In the genomic region with DNA sequence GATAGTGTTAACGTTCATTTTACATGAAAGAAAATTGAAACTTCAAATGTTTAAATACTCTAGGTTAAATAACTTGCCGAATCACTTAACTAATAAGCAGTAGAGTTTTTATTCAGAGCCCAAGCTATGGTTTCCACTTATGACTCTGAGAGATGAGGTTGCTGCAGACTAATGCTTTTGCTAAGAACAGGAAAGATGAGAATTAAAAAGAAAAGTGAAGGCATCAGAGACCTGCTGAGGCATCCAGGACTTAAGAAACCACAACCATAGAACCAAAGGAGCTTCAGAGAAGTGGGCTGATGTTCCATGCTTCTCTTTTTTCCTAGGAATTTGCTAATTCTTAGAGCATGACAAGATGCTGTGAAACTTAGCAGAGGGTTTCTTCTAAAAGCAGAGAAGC, we compare ENCODE assay signal across 14 cellular contexts.
"Had no signal": no experiment of that assay in that cellular context is flagged by ENCODE, and none has a peak within 500 bp of the region (broad histone marks: within the 10 kb centered on the region; RNA-seq: fewer than 3 reads in every experiment).

No MANE protein-coding gene starts in this region.

- H3K36me3 ChIP-seq: right atrium auricular region had no signal

- H3K9me3 ChIP-seq: mucosa of descending colon, right atrium auricular region, SK-N-SH had no signal

- H3K4me3 Mint-ChIP-seq: brain; central memory CD8-positive, alpha-beta T cell; naive thymus-derived CD8-positive, alpha-beta T cell; stimulated activated naive B cell treated with anti-CD40 and anti-IgM and Interleukin-4, amounts not matched to agents 10 μg/mL and 1 μg/mL and 100 μg/mL, for 72 hours had no signal

- DNase-seq: effector memory CD4-positive, alpha-beta T cell; islet precursor cell; mammary epithelial cell; mucosa of descending colon; naive thymus-derived CD8-positive, alpha-beta T cell; nucleus accumbens; SK-N-SH; stimulated activated naive B cell treated with anti-CD40 and anti-IgM and Interleukin-4, amounts not matched to agents 10 μg/mL and 1 μg/mL and 100 μg/mL, for 72 hours; trophoblast cell had no signal

- H3K4me3 ChIP-seq: mucosa of descending colon, right atrium auricular region, skin epidermis had no signal

- H3K27ac ChIP-seq: right atrium auricular region, skin epidermis had no signal

- H3K27me3 Mint-ChIP-seq: brain; central memory CD8-positive, alpha-beta T cell; naive thymus-derived CD8-positive, alpha-beta T cell; stimulated activated naive B cell treated with anti-CD40 and anti-IgM and Interleukin-4, amounts not matched to agents 10 μg/mL and 1 μg/mL and 100 μg/mL, for 72 hours had no signal

- H3K9me3 Mint-ChIP-seq: brain; central memory CD8-positive, alpha-beta T cell; naive thymus-derived CD8-positive, alpha-beta T cell; stimulated activated naive B cell treated with anti-CD40 and anti-IgM and Interleukin-4, amounts not matched to agents 10 μg/mL and 1 μg/mL and 100 μg/mL, for 72 hours had no signal

- H3K27me3 ChIP-seq: right atrium auricular region had no signal

- H3K27ac Mint-ChIP-seq: brain; stimulated activated naive B cell treated with anti-CD40 and anti-IgM and Interleukin-4, amounts not matched to agents 10 μg/mL and 1 μg/mL and 100 μg/mL, for 72 hours had no signal

- ATAC-seq: left lobe of liver; mucosa of descending colon; naive thymus-derived CD8-positive, alpha-beta T cell; stimulated activated naive B cell treated with anti-CD40 and anti-IgM and Interleukin-4, amounts not matched to agents 10 μg/mL and 1 μg/mL and 100 μg/mL, for 72 hours had no signal
